ENCODE assay signal across 9 cellular contexts in the genomic region with DNA sequence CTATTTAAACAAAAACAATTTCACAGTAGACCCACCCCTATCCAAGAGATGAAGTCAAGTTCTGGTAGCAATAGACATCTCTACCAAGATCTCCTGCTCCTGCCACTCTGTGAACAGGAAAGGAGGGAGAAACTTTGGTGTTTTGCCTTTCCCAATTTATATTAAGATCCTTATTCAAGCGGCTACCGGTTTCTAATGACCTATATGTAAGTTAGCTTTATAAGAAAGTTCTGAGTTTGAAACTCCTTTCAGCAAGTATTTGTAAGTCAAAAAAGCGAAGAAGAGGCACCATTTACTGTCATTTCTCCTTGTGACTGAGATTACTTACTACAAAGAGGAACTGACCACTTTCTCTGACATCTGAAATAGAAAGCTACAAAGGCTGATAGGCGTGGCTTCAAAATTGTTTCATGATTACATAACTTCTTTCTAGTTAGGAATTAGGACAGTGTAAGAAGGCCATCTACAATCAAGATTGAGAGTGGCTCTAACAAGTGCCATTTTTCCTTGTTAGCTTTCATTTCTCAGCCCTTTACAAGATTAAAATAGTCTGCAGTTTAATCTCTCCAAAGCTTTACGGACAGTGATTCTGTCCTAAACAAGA. TPM values are rescaled to one million over a fixed set of nuclear protein-coding genes. Genes with fewer than 3 reads are reported as not detected.
DNase-seq lines count a peak whose midpoint lies in the region; ATAC-seq and TF ChIP-seq lines count a peak whose summit lies in the region.
"Had no signal": no experiment of that assay in that cellular context is flagged by ENCODE, and none has a peak within 500 bp of the region (broad histone marks: within the 10 kb centered on the region; RNA-seq: fewer than 3 reads in every experiment).

Gene MNDA (plus strand): TSS at position 448 of the 604 bp plus-strand sequence. CDS start 10,803 bp downstream, outside the sequence.

- WGBS in heart right ventricle, 2 donors: 76 to 83% methylated on average over 5 of the region's 5 CpGs

- H3K4me1 ChIP-seq in heart right ventricle: peaks cover 0 to 6% (median 0%) of the 10 kb centered on the region in 9 donors

- POLR2A ChIA-PET in GM10248 (lab: Yijun Ruan, JAX): no interaction called here
- POLR2A ChIA-PET in RWPE1 (lab: Yijun Ruan, JAX; ENCODE audit: low non-redundant PET): no interaction called here

- H3K27ac ChIP-seq in heart right ventricle: peak within 1 kb of the TSS in 5 of 10 donors; percentile 18 to 79 (median 51)
- no peak within 1 kb of the TSS for H3K27ac ChIP-seq in RWPE1
- H3K27ac ChIP-seq in WERI-Rb-1: no peak within 1 kb of the TSS

- CTCF ChIA-PET in GM10248 (lab: Yijun Ruan, JAX) (interaction anchor here (1.0 to 1.9 kb wide), 5 partner anchors 11 to 179 kb away, joined by 3 to 6 read pairs (median 4); partner anchors contain the start of gene IFI16), RWPE1 (lab: Yijun Ruan, JAX) (no interaction called here)

- H3K9me3 ChIP-seq in heart right ventricle (peaks cover 0 to 18% (median 0%) of the 10 kb centered on the region in 11 donors), WERI-Rb-1 (ENCODE audit: severe bottlenecking) (peaks cover 2% of the 10 kb centered on the region)

- DNase-seq in GM10248 (ENCODE audit: extremely low spot score) (peak; percentile 58), heart right ventricle (no peak), RWPE1 (ENCODE audit: low spot score) (no peak), WERI-Rb-1 (no peak), NCI-H1417 (lab: John Stamatoyannopoulos, UW) (no peak)

- no peak for TF ChIP-seq CTCF in GM10248 (IDR thresholded peaks at IDR 0.05; ENCODE audit: control extremely low read depth, extremely low read depth, low read depth, missing control alignments)
- TF ChIP-seq CTCF in heart right ventricle (IDR thresholded peaks at IDR 0.05): no peak
- TF ChIP-seq CTCF in RWPE1 (conservative IDR thresholded peaks at IDR 0.05; ENCODE audit: low read depth): no peak
- TF ChIP-seq CTCF in WERI-Rb-1 (IDR thresholded peaks at IDR 0.05; ENCODE audit: low read depth, low read length): no peak

- intact Hi-C loops in heart right ventricle (cut with DNase I): no loop called here

- H3K4me3 ChIP-seq in heart right ventricle (peak within 1 kb of the TSS in 6 of 10 donors; percentile 2 to 49 (median 15)), WERI-Rb-1 (ENCODE audit: low read depth, low read length) (no peak within 1 kb of the TSS)

- ATAC-seq in GM19467 (IDR thresholded peaks at IDR 0.05; ENCODE audit: unreplicated experiment) (peak; percentile 98), HG03442 (IDR thresholded peaks at IDR 0.05; ENCODE audit: unreplicated experiment) (peak; percentile 93), heart right ventricle (peak in 7 of 8 donors; percentile 37 to 71 (median 64))
- no peak for ATAC-seq in activated CD4-positive, CD25-positive, alpha-beta regulatory T cell treated with anti-CD3 and anti-CD28 coated beads, Interleukin-2, amount 50 U/mL, for 24 hours

- H3K36me3 ChIP-seq in heart right ventricle: no peaks in the 10 kb centered on the region
- no peaks in the 10 kb centered on the region for H3K36me3 ChIP-seq in WERI-Rb-1

- H3K27me3 ChIP-seq in heart right ventricle (no peaks in the 10 kb centered on the region), WERI-Rb-1 (ENCODE audit: insufficient read depth, low read depth, severe bottlenecking) (peaks cover 38% of the 10 kb centered on the region)

RNA-seq across cellular contexts. Expression of gene MNDA, which starts in this region (rescaled TPM):
- 10 to 100 TPM in 1 of 10 donors, 1 to 10 TPM in 9; 1.9 to 18.9 (median 2.8) TPM for total RNA-seq in heart right ventricle
- polyA plus RNA-seq in heart right ventricle: 1 to 10 TPM; 1.0 to 1.2 TPM
- total RNA-seq: T-helper 2 cell treated with Interferon-gamma antibody and Interleukin-4, amounts not matched to agents 100 ng/mL and 5 ng/mL, for 36 hours had no signal

Comparison
In these comparisons a context has a peak if more than half of its experiments do, and no peak if none do; other contexts are left out.
1. ATAC-seq: peak in GM19467 (single experiment), HG03442 (single experiment) and heart right ventricle (7 of 8); none in activated CD4-positive, CD25-positive, alpha-beta regulatory T cell treated with anti-CD3 and anti-CD28 coated beads, Interleukin-2, amount 50 U/mL, for 24 hours (0 of 2).